In the genomic region with DNA sequence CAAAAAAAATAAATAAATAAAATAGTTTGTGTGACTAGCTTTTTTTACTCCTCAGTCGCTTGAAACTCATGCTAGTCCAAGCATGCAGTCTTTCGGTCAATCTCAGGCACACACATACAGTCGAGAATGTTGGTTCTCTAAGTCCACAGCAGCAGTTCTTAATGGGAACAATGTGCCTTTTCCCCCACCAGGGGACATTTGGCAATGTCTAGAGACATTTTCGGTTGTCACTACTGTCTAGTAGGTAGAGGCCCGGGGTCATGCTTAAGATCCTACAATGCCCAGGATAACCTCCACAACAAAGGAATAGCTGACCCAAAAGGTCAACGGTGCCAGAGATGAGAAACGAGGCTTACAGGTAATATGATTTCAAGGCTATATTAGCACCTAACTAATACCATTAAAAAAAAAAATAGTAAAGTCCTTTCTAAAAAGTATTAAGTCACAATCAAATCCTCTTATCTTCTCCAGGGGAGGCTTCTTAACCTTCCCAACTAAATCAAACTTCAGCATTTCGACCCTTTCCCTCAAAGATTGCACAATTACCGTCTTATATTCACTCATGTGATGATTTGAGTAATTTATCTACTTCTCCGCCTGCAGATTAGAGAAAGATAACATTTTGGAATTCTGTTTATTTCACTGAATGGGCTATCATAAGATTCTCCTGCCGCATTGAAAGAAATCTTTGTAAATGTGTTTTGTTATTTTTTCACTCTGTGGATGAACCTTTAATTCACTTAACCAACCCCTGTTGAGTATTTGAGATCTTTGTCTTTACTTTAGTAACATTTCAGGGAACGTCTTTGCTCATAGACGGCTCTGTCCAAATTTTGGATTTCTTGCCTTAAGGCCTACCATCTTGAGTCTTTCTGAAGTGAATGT, we compare ENCODE assay signal across 2 cellular contexts.
TF ChIP-seq lines count a peak whose summit lies in the region.

No MANE protein-coding gene starts in this region.

TF ChIP-seq in HCT116, 20 proteins besides CTCF, POLR2A, EP300 and RAD21:
- TF ChIP-seq SP1 (IDR thresholded peaks at IDR 0.05; ENCODE audit: low read depth) = no peak
- TF ChIP-seq JUND (IDR thresholded peaks at IDR 0.05) = no peak
- TF ChIP-seq, protein P1, sequence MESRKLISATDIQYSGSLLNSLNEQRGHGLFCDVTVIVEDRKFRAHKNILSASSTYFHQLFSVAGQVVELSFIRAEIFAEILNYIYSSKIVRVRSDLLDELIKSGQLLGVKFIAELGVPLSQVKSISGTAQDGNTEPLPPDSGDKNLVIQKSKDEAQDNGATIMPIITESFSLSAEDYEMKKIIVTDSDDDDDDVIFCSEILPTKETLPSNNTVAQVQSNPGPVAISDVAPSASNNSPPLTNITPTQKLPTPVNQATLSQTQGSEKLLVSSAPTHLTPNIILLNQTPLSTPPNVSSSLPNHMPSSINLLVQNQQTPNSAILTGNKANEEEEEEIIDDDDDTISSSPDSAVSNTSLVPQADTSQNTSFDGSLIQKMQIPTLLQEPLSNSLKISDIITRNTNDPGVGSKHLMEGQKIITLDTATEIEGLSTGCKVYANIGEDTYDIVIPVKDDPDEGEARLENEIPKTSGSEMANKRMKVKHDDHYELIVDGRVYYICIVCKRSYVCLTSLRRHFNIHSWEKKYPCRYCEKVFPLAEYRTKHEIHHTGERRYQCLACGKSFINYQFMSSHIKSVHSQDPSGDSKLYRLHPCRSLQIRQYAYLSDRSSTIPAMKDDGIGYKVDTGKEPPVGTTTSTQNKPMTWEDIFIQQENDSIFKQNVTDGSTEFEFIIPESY (IDR thresholded peaks at IDR 0.05; ENCODE audit: extremely low read depth, insufficient replicate concordance, low read length) = no peak
- no peak for TF ChIP-seq YY1 (IDR thresholded peaks at IDR 0.05; ENCODE audit: extremely low read depth, insufficient replicate concordance, low read depth, low read length)
- no peak for TF ChIP-seq CEBPB (IDR thresholded peaks at IDR 0.05; ENCODE audit: low read depth)
- no peak for TF ChIP-seq TCF7L2 (IDR thresholded peaks at IDR 0.05; ENCODE audit: borderline replicate concordance, extremely low read depth, insufficient read depth, insufficient read length)
- TF ChIP-seq, protein P2, sequence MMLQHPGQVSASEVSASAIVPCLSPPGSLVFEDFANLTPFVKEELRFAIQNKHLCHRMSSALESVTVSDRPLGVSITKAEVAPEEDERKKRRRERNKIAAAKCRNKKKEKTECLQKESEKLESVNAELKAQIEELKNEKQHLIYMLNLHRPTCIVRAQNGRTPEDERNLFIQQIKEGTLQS (IDR thresholded peaks at IDR 0.05) = no peak
- TF ChIP-seq EGR1 (IDR thresholded peaks at IDR 0.05; ENCODE audit: low read depth) = no peak
- TF ChIP-seq CBX3 (IDR thresholded peaks at IDR 0.05; ENCODE audit: low read depth) = no peak
- TF ChIP-seq SRF (IDR thresholded peaks at IDR 0.05; ENCODE audit: low read depth) = no peak
- TF ChIP-seq, protein P3, sequence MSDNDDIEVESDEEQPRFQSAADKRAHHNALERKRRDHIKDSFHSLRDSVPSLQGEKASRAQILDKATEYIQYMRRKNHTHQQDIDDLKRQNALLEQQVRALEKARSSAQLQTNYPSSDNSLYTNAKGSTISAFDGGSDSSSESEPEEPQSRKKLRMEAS (IDR thresholded peaks at IDR 0.05) = no peak
- no peak for TF ChIP-seq EZH2 (IDR thresholded peaks at IDR 0.05)
- TF ChIP-seq ELF1 (IDR thresholded peaks at IDR 0.05; ENCODE audit: borderline replicate concordance, low read depth) = no peak
- TF ChIP-seq ZNF274 (IDR thresholded peaks at IDR 0.05; ENCODE audit: low read depth, low read length) = no peak
- no peak for TF ChIP-seq SIN3A (IDR thresholded peaks at IDR 0.05; ENCODE audit: low read depth)
- no peak for TF ChIP-seq ZFX (IDR thresholded peaks at IDR 0.05)
TF ChIP-seq in HCT116: peak in this region for 0.

TF ChIP-seq in H1, 55 proteins besides CTCF, POLR2A, EP300 and RAD21:
- TF ChIP-seq, protein P3 (IDR thresholded peaks at IDR 0.05) = no peak
- TF ChIP-seq CEBPB (IDR thresholded peaks at IDR 0.05; ENCODE audit: low read depth, low read length) = peak; percentile 72; the same call in 1 of the 2 replicates
